Comparison of ENCODE assay signal across 8 cellular contexts in genomic region chr10:103967433-103968142, GRCh38. TPM values are rescaled to one million over a fixed set of nuclear protein-coding genes. Genes with fewer than 3 reads are reported as not detected.
A peak's percentile ranks its signal among the peaks of the same experiment; 100 is the strongest.
DNase-seq lines count a peak whose midpoint lies in the region; ATAC-seq and TF ChIP-seq lines count a peak whose summit lies in the region.

No MANE protein-coding gene starts in this region.

- no peak for TF ChIP-seq EP300 in gastroesophageal sphincter (IDR thresholded peaks at IDR 0.05)

- H3K36me3 ChIP-seq in gastroesophageal sphincter (no peaks in the 10 kb centered on the region), neuron (ENCODE audit: insufficient read depth, low read length) (no peaks in the 10 kb centered on the region)

- peaks cover 0 to 57% (median 3%) of the 10 kb centered on the region in 3 donors for H3K4me1 ChIP-seq in gastroesophageal sphincter
- peaks cover 20% of the 10 kb centered on the region for H3K4me1 ChIP-seq in neuron (ENCODE audit: insufficient read depth, low read length)

- H3K36me3 Mint-ChIP-seq in activated naive CD4-positive, alpha-beta T cell treated with anti-CD3 and anti-CD28 coated beads for 36 hours (ENCODE audit: low read depth) = peaks cover 5% of the 10 kb centered on the region
- peaks cover 5 to 6% of the 10 kb centered on the region in 2 donors for H3K36me3 Mint-ChIP-seq in activated T-cell treated with anti-CD3 and anti-CD28 coated beads, Interleukin-2, amount 50 U/mL, for 72 hours (ENCODE audit: insufficient read depth in 2 of 2)

- peaks cover 30% of the 10 kb centered on the region for H3K4me1 Mint-ChIP-seq in activated naive CD4-positive, alpha-beta T cell treated with anti-CD3 and anti-CD28 coated beads for 36 hours (ENCODE audit: low read depth)
- peaks cover 51% of the 10 kb centered on the region for H3K4me1 Mint-ChIP-seq in activated T-cell treated with anti-CD3 and anti-CD28 coated beads, Interleukin-2, amount 50 U/mL, for 72 hours (ENCODE audit: low read depth)

- ATAC-seq in activated T-cell treated with anti-CD3 and anti-CD28 coated beads, Interleukin-2, amount 50 U/mL, for 72 hours (replicated peaks in 1 of 2) = peak; percentile 53 to 68
- peak; percentile 79 for ATAC-seq in gastroesophageal sphincter

- WGBS in gastroesophageal sphincter (ENCODE audit: low coverage in 1 of 2), 2 donors = 0 to 1% methylated on average over 5 to 15 of the region's 58 CpGs

- H3K9me3 ChIP-seq in gastroesophageal sphincter (no peaks in the 10 kb centered on the region), neuron (ENCODE audit: low read length) (no peaks in the 10 kb centered on the region)

- H3K9me3 Mint-ChIP-seq in activated naive CD4-positive, alpha-beta T cell treated with anti-CD3 and anti-CD28 coated beads for 36 hours = no peaks in the 10 kb centered on the region
- H3K9me3 Mint-ChIP-seq in activated T-cell treated with anti-CD3 and anti-CD28 coated beads, Interleukin-2, amount 50 U/mL, for 72 hours = no peaks in the 10 kb centered on the region

- peak overlapping the region; percentile 85 for H2AFZ ChIP-seq in neuron (ENCODE audit: low read depth, low read length)

- H3K4me3 ChIP-seq in HFF-Myc (replicated peaks; ENCODE audit: low read depth, low read length) = peak overlapping the region; percentile 84
- peak overlapping the region; percentile 83 to 87 for H3K4me3 ChIP-seq in gastroesophageal sphincter
- H3K4me3 ChIP-seq in neuron (ENCODE audit: low read length) = peak overlapping the region; percentile 83

- TF ChIP-seq POLR2A in gastroesophageal sphincter (IDR thresholded peaks at IDR 0.05) = no peak

- peak; percentile 9 for DNase-seq in activated naive CD4-positive, alpha-beta T cell treated with anti-CD3 and anti-CD28 coated beads for 36 hours
- no peak for DNase-seq in activated naive CD4-positive, alpha-beta T cell (lab: John Stamatoyannopoulos, UW)
- DNase-seq in HFF-Myc (ENCODE audit: extremely low read depth, low read depth) (no peak), M059J (ENCODE audit: low read depth) (peak; percentile 51), HPDE6-E6E7 (ENCODE audit: extremely low spot score) (no peak)
- DNase-seq in activated T-cell treated with anti-CD3 and anti-CD28 coated beads, Interleukin-2, amount 50 U/mL, for 72 hours = peak in 1 of 2 donors; percentile 56

- H3K27ac Mint-ChIP-seq in activated naive CD4-positive, alpha-beta T cell treated with anti-CD3 and anti-CD28 coated beads for 36 hours = peak overlapping the region; percentile 92
- peak overlapping the region; percentile 89 for H3K27ac Mint-ChIP-seq in activated T-cell treated with anti-CD3 and anti-CD28 coated beads, Interleukin-2, amount 50 U/mL, for 72 hours

- CTCF ChIA-PET in activated naive CD4-positive, alpha-beta T cell treated with anti-CD3 and anti-CD28 coated beads for 36 hours (lab: Charles Lee) = interaction anchor here (0.7 to 1.3 kb wide), 3 partner anchors 77 to 155 kb away, joined by 3 to 4 read pairs (median 3); no protein-coding TSS in a partner anchor

- TF ChIP-seq CTCF in HFF-Myc (IDR thresholded peaks at IDR 0.05; ENCODE audit: low read depth, low read length, missing control alignments) = no peak
- peak in 2 of 4 experiments; percentile 26 to 35 for TF ChIP-seq CTCF in gastroesophageal sphincter (IDR thresholded peaks at IDR 0.05)

- no peaks in the 10 kb centered on the region for H3K27me3 Mint-ChIP-seq in activated naive CD4-positive, alpha-beta T cell treated with anti-CD3 and anti-CD28 coated beads for 36 hours (ENCODE audit: low read depth)
- no peaks in the 10 kb centered on the region for H3K27me3 Mint-ChIP-seq in activated T-cell treated with anti-CD3 and anti-CD28 coated beads, Interleukin-2, amount 50 U/mL, for 72 hours (ENCODE audit: low read depth)

- no peaks in the 10 kb centered on the region for H3K27me3 ChIP-seq in gastroesophageal sphincter
- no peaks in the 10 kb centered on the region for H3K27me3 ChIP-seq in neuron (ENCODE audit: insufficient read depth, low read length)

- intact Hi-C loops in activated naive CD4-positive, alpha-beta T cell treated with anti-CD3 and anti-CD28 coated beads for 36 hours (cut with micrococcal nuclease) = loop anchor here (1.0 to 2.0 kb wide), 6 partner anchors 49 to 371 kb away; partner anchors contain the start of genes ITPRIP and STN1

- H3K4me3 Mint-ChIP-seq in activated naive CD4-positive, alpha-beta T cell treated with anti-CD3 and anti-CD28 coated beads for 36 hours = peak overlapping the region; percentile 99
- H3K4me3 Mint-ChIP-seq in activated T-cell treated with anti-CD3 and anti-CD28 coated beads, Interleukin-2, amount 50 U/mL, for 72 hours = peak overlapping the region; percentile 89 to 98

- peak overlapping the region; percentile 89 to 99 (median 96) for H3K27ac ChIP-seq in gastroesophageal sphincter

RNA-seq across cellular contexts. Expression of gene SLK, which starts 0.6 kb away (rescaled TPM):
- total RNA-seq in activated naive CD4-positive, alpha-beta T cell treated with anti-CD3 and anti-CD28 coated beads for 36 hours = 10 to 100 TPM; 16.0 to 16.1 TPM
- total RNA-seq in M059J (2014; rRNA removed; shearing (Covaris generic)) = 18.7 and 22.1 TPM in 2 replicates
- total RNA-seq in activated T-cell treated with anti-CD3 and anti-CD28 coated beads, Interleukin-2, amount 50 U/mL, for 72 hours = 10 to 100 TPM; 22.5 to 25.1 TPM
- 100 to 1,000 TPM in 2 of 4 donors, 10 to 100 TPM in 2; 75.0 to 119 (median 107) TPM for total RNA-seq in gastroesophageal sphincter

RNA-seq across cellular contexts. Expression of gene STN1, which starts 49.6 kb away (rescaled TPM):
- 10 to 100 TPM; 53.3 to 54.8 TPM for total RNA-seq in activated naive CD4-positive, alpha-beta T cell treated with anti-CD3 and anti-CD28 coated beads for 36 hours
- total RNA-seq in M059J (2014; rRNA removed; shearing (Covaris generic)) = 17.3 and 21.9 TPM in 2 replicates
- total RNA-seq in activated T-cell treated with anti-CD3 and anti-CD28 coated beads, Interleukin-2, amount 50 U/mL, for 72 hours = 10 to 100 TPM; 52.0 to 57.7 TPM
- total RNA-seq in gastroesophageal sphincter = 10 to 100 TPM; 17.1 to 31.6 (median 29.6) TPM

Comparison
In these comparisons a context has a peak if more than half of its experiments do, and no peak if none do; other contexts are left out.
1. DNase-seq: peak in activated naive CD4-positive, alpha-beta T cell treated with anti-CD3 and anti-CD28 coated beads for 36 hours (single experiment) and M059J (single experiment); none in activated naive CD4-positive, alpha-beta T cell (0 of 4), HFF-Myc (single experiment) and HPDE6-E6E7 (single experiment).
2. Peak in every context shown above with its lines, with median percentiles within 50 percentile points of each other: H3K4me3 ChIP-seq.